Comparison of ENCODE assay signal across 12 cellular contexts in the genomic region with DNA sequence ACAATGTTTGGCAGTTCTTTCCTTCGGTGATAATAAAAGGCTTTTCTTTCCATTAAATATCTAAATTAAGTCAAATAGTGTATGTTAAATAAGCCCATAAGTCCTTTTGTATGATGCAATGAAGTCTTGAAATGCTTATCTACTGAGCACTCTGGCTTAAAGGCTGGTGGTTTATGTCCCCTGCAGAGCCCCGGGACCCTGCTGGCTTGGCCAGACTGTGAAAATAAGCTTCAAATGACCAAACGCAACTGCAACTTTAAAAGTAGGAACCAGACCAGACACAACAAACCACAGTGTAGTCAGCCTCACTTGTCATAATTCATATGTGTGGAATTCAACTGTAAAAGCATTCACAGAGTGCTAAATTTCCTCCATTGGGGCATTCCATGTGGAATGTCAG.
DNase-seq lines count a peak whose midpoint lies in the region; ATAC-seq, FAIRE-seq and TF ChIP-seq lines count a peak whose summit lies in the region.
"Had no signal": no experiment of that assay in that cellular context is flagged by ENCODE, and none has a peak within 500 bp of the region (broad histone marks: within the 10 kb centered on the region; RNA-seq: fewer than 3 reads in every experiment).

No MANE protein-coding gene starts in this region.

- H3K9me3 Mint-ChIP-seq in dendritic cell treated with granulocyte-macrophage colony-stimulating factor and Interleukin-4, amounts not matched to agents 40 ng/mL and 50 ng/mL, for 4 days = no peaks in the 10 kb centered on the region
- no peaks in the 10 kb centered on the region for H3K9me3 Mint-ChIP-seq in nephron

- no peaks in the 10 kb centered on the region for H3K9me3 ChIP-seq in vagina
- H3K9me3 ChIP-seq: ovary had no signal

- no peak overlapping the region for H3K4me3 ChIP-seq in vagina
- H3K4me3 ChIP-seq: ovary had no signal

- no peak overlapping the region for H3K4me3 Mint-ChIP-seq in dendritic cell treated with granulocyte-macrophage colony-stimulating factor and Interleukin-4, amounts not matched to agents 40 ng/mL and 50 ng/mL, for 4 days
- H3K4me3 Mint-ChIP-seq in nephron = no peak overlapping the region

- TF ChIP-seq CTCF in nephron (IDR thresholded peaks at IDR 0.05; ENCODE audit: unreplicated experiment in 3 of 3) (no peak), vagina (IDR thresholded peaks at IDR 0.05) (no peak)

- DNase-seq in Caki2 (ENCODE audit: low read depth) (peak; percentile 60), NCI-H226 (peak; percentile 76), frontal cortex (ENCODE audit: low spot score in 2 of 2) (no peak), vagina (ENCODE audit: extremely low spot score in 2 of 2) (no peak)
- DNase-seq in NK-92 treated with Interleukin-12 subunit alpha and Interleukin-12 subunit beta, amount 100 ng/mL, for 24 hours (lab: John Stamatoyannopoulos, UW) = no peak
- DNase-seq: caudate nucleus, H7, NCI-H1694, ovary had no signal

- H3K36me3 Mint-ChIP-seq in dendritic cell treated with granulocyte-macrophage colony-stimulating factor and Interleukin-4, amounts not matched to agents 40 ng/mL and 50 ng/mL, for 4 days (ENCODE audit: low read depth) = no peaks in the 10 kb centered on the region
- H3K36me3 Mint-ChIP-seq in nephron (ENCODE audit: low read depth) = peaks cover 3% of the 10 kb centered on the region

- in situ Hi-C loops in Caki2 (cut with HindIII; ENCODE audit: low pct_unique_long_range_greater_than_20kb, low sequenced_read_pairs) = no loop called here

- no peak for TF ChIP-seq POLR2A in vagina (IDR thresholded peaks at IDR 0.05)

- no peaks in the 10 kb centered on the region for H3K27me3 Mint-ChIP-seq in dendritic cell treated with granulocyte-macrophage colony-stimulating factor and Interleukin-4, amounts not matched to agents 40 ng/mL and 50 ng/mL, for 4 days
- peaks cover 4% of the 10 kb centered on the region for H3K27me3 Mint-ChIP-seq in nephron (ENCODE audit: low read depth)

- no peaks in the 10 kb centered on the region for H3K27me3 ChIP-seq in vagina
- H3K27me3 ChIP-seq: ovary had no signal

- no peak for ATAC-seq in GM21381 (IDR thresholded peaks at IDR 0.05; ENCODE audit: unreplicated experiment)

- no peaks in the 10 kb centered on the region for H3K36me3 ChIP-seq in vagina
- H3K36me3 ChIP-seq: ovary had no signal

- peaks cover 7% of the 10 kb centered on the region for H3K4me1 Mint-ChIP-seq in dendritic cell treated with granulocyte-macrophage colony-stimulating factor and Interleukin-4, amounts not matched to agents 40 ng/mL and 50 ng/mL, for 4 days (ENCODE audit: low read depth)
- peaks cover 27% of the 10 kb centered on the region for H3K4me1 Mint-ChIP-seq in nephron

- intact Hi-C loops in dendritic cell treated with granulocyte-macrophage colony-stimulating factor and Interleukin-4, amounts not matched to agents 40 ng/mL and 50 ng/mL, for 4 days (cut with micrococcal nuclease) = loop anchor here (5.0 kb wide), 1 partner anchor 66 kb away; no protein-coding TSS in a partner anchor
- intact Hi-C loops in vagina (cut with DNase I) = no loop called here

- H3K4me1 ChIP-seq in vagina = no peaks in the 10 kb centered on the region

- H3K27ac Mint-ChIP-seq in dendritic cell treated with granulocyte-macrophage colony-stimulating factor and Interleukin-4, amounts not matched to agents 40 ng/mL and 50 ng/mL, for 4 days = peak overlapping the region; percentile 38
- peak overlapping the region; percentile 70 to 84 (median 73) for H3K27ac Mint-ChIP-seq in nephron

- no peak overlapping the region for H3K27ac ChIP-seq in vagina
- H3K27ac ChIP-seq: ovary had no signal

- FAIRE-seq in frontal cortex (lab: Jason Lieb, UNC) = no peak

Comparison
In these comparisons a context has a peak if more than half of its experiments do, and no peak if none do; other contexts are left out.
1. DNase-seq: peak in Caki2 (single experiment) and NCI-H226 (single experiment); none in frontal cortex (0 of 2), NK-92 treated with Interleukin-12 subunit alpha and Interleukin-12 subunit beta, amount 100 ng/mL, for 24 hours (single experiment) and vagina (0 of 2).